In the genomic region with DNA sequence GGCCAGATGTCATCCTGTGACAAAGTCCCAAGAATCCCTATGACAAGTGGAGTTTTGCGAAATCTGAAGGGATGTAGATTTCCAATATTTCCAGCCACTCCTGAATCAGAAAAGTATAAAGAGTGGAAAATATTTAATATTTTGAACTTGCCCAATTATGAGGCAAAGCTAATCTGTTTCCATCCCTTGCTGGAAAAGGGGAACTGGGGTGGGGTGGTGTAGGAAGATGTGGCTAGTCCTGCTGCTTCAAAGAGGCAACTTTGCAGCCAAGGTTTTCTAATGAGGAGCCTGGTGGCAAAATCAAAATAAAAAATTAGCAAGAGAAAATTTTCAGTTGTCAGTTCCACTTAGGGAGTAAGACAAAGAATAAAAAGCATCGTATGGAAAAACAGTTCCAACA, we compare ENCODE assay signal across 1 cellular context.
TF ChIP-seq lines count a peak whose summit lies in the region.

No MANE protein-coding gene starts in this region.

TF ChIP-seq in HCT116, 20 proteins besides CTCF, POLR2A, EP300 and RAD21 (continued from another document):
- TF ChIP-seq, protein P1, sequence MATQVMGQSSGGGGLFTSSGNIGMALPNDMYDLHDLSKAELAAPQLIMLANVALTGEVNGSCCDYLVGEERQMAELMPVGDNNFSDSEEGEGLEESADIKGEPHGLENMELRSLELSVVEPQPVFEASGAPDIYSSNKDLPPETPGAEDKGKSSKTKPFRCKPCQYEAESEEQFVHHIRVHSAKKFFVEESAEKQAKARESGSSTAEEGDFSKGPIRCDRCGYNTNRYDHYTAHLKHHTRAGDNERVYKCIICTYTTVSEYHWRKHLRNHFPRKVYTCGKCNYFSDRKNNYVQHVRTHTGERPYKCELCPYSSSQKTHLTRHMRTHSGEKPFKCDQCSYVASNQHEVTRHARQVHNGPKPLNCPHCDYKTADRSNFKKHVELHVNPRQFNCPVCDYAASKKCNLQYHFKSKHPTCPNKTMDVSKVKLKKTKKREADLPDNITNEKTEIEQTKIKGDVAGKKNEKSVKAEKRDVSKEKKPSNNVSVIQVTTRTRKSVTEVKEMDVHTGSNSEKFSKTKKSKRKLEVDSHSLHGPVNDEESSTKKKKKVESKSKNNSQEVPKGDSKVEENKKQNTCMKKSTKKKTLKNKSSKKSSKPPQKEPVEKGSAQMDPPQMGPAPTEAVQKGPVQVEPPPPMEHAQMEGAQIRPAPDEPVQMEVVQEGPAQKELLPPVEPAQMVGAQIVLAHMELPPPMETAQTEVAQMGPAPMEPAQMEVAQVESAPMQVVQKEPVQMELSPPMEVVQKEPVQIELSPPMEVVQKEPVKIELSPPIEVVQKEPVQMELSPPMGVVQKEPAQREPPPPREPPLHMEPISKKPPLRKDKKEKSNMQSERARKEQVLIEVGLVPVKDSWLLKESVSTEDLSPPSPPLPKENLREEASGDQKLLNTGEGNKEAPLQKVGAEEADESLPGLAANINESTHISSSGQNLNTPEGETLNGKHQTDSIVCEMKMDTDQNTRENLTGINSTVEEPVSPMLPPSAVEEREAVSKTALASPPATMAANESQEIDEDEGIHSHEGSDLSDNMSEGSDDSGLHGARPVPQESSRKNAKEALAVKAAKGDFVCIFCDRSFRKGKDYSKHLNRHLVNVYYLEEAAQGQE (IDR thresholded peaks at IDR 0.05; ENCODE audit: low read depth), result no peak
- TF ChIP-seq YY1 (IDR thresholded peaks at IDR 0.05; ENCODE audit: extremely low read depth, insufficient replicate concordance, low read depth, low read length) (no peak), EZH2 (IDR thresholded peaks at IDR 0.05) (no peak), SIN3A (IDR thresholded peaks at IDR 0.05; ENCODE audit: low read depth) (no peak), TCF7L2 (IDR thresholded peaks at IDR 0.05; ENCODE audit: borderline replicate concordance, extremely low read depth, insufficient read depth, insufficient read length) (no peak)
